ENCODE assay signal across 8 cellular contexts in genomic region chr19:51777570-51778460, GRCh38. TPM values are rescaled to one million over a fixed set of nuclear protein-coding genes. Genes with fewer than 3 reads are reported as not detected.
DNase-seq lines count a peak whose midpoint lies in the region; ATAC-seq and TF ChIP-seq lines count a peak whose summit lies in the region.

No MANE protein-coding gene starts in this region.

- H3K4me3 ChIP-seq in fibroblast of the aortic adventitia (ENCODE audit: low read depth, low read length), result no peak overlapping the region
- no peak overlapping the region for H3K4me3 ChIP-seq in tibial nerve

- ATAC-seq in natural killer cell treated with Interleukin-12 subunit alpha and Interleukin-12 subunit beta and Interleukin-15 and Interleukin-18, amount 100 ng/mL, for 72 hours, result peak; percentile 53 to 71
- no peak for ATAC-seq in GM21526 (IDR thresholded peaks at IDR 0.05; ENCODE audit: low FRiP score, unreplicated experiment)

- H3K36me3 Mint-ChIP-seq in natural killer cell treated with Interleukin-12 subunit alpha and Interleukin-12 subunit beta and Interleukin-15 and Interleukin-18, amount 100 ng/mL, for 72 hours, result peaks cover 5% of the 10 kb centered on the region

- no peak overlapping the region for H3K27ac ChIP-seq in tibial nerve

- 31 to 32% methylated on average over 23 of the region's 23 CpGs for WGBS in tibial nerve, 2 donors

- DNase-seq in COLO829 (ENCODE audit: low spot score) (peak; percentile 21), HS-5 (ENCODE audit: low read depth) (peak; percentile 45), NOMO-1 treated with dmso at 0.1 percent for 144 hours (lab: John Stamatoyannopoulos, UW; ENCODE audit: unreplicated experiment) (peak; percentile 45), activated T-cell treated with anti-CD3 and anti-CD28 coated beads for 1 hour (ENCODE audit: low read depth) (peak; percentile 16), fibroblast of the aortic adventitia (ENCODE audit: low read depth) (peak; percentile 96), tibial nerve (ENCODE audit: low spot score in 2 of 2) (peak in 1 of 2 donors; percentile 51)
- no peak for DNase-seq in natural killer cell treated with Interleukin-12 subunit alpha and Interleukin-12 subunit beta and Interleukin-15 and Interleukin-18, amount 100 ng/mL, for 72 hours (ENCODE audit: low spot score)

- no peak for TF ChIP-seq EP300 in tibial nerve (IDR thresholded peaks at IDR 0.05)

- peaks cover 28 to 36% of the 10 kb centered on the region in 2 donors for H3K27me3 Mint-ChIP-seq in natural killer cell treated with Interleukin-12 subunit alpha and Interleukin-12 subunit beta and Interleukin-15 and Interleukin-18, amount 100 ng/mL, for 72 hours

- peak; percentile 63 for TF ChIP-seq CTCF in fibroblast of the aortic adventitia (IDR thresholded peaks at IDR 0.05; ENCODE audit: insufficient read depth, low read length)
- peak; percentile 54 to 79 (median 77) for TF ChIP-seq CTCF in tibial nerve (IDR thresholded peaks at IDR 0.05)

- no peak for TF ChIP-seq POLR2A in tibial nerve (IDR thresholded peaks at IDR 0.05)

- no peak overlapping the region for H3K27ac Mint-ChIP-seq in natural killer cell treated with Interleukin-12 subunit alpha and Interleukin-12 subunit beta and Interleukin-15 and Interleukin-18, amount 100 ng/mL, for 72 hours

- H3K9me3 ChIP-seq in tibial nerve, result no peaks in the 10 kb centered on the region

- peaks cover 0 to 9% (median 0%) of the 10 kb centered on the region in 4 donors for H3K4me1 ChIP-seq in tibial nerve

- peaks cover 4 to 9% of the 10 kb centered on the region in 2 donors for H3K4me1 Mint-ChIP-seq in natural killer cell treated with Interleukin-12 subunit alpha and Interleukin-12 subunit beta and Interleukin-15 and Interleukin-18, amount 100 ng/mL, for 72 hours (ENCODE audit: low read depth in 2 of 2)

- H3K9me3 Mint-ChIP-seq in natural killer cell treated with Interleukin-12 subunit alpha and Interleukin-12 subunit beta and Interleukin-15 and Interleukin-18, amount 100 ng/mL, for 72 hours, result peaks cover 3% of the 10 kb centered on the region

- no peaks in the 10 kb centered on the region for H3K36me3 ChIP-seq in tibial nerve

- H3K4me3 Mint-ChIP-seq in natural killer cell treated with Interleukin-12 subunit alpha and Interleukin-12 subunit beta and Interleukin-15 and Interleukin-18, amount 100 ng/mL, for 72 hours, result no peak overlapping the region

- H3K27me3 ChIP-seq in tibial nerve, result peaks cover 0 to 11% of the 10 kb centered on the region in 2 donors

RNA-seq across cellular contexts. Expression of gene FPR2, which starts 16.8 kb away (rescaled TPM):
- total RNA-seq in fibroblast of the aortic adventitia (ENCODE audit: low replicate concordance) (not detected in 2 replicates), tibial nerve (1 to 10 TPM in 2 of 4 donors, under 1 TPM in 2; 0.66 to 4.5 (median 1.0) TPM)
- total RNA-seq in natural killer cell treated with Interleukin-12 subunit alpha and Interleukin-12 subunit beta and Interleukin-15 and Interleukin-18, amount 100 ng/mL, for 72 hours, result under 1 TPM; 0.31 to 0.56 TPM

RNA-seq across cellular contexts. Expression of gene FPR3, which starts 17.1 kb away (rescaled TPM):
- not detected in 2 replicates for total RNA-seq in fibroblast of the aortic adventitia (ENCODE audit: low replicate concordance)
- total RNA-seq in natural killer cell treated with Interleukin-12 subunit alpha and Interleukin-12 subunit beta and Interleukin-15 and Interleukin-18, amount 100 ng/mL, for 72 hours, result not detected
- 10 to 100 TPM in 1 of 4 donors, 1 to 10 TPM in 3; 2.3 to 11.7 (median 5.1) TPM for total RNA-seq in tibial nerve

RNA-seq across cellular contexts. Expression of gene FPR1, which starts 26.1 kb away (rescaled TPM):
- total RNA-seq in fibroblast of the aortic adventitia (ENCODE audit: low replicate concordance) (not detected in 2 replicates), tibial nerve (10 to 100 TPM in 1 of 4 donors, 1 to 10 TPM in 3; 1.7 to 36.9 (median 6.4) TPM)
- total RNA-seq in natural killer cell treated with Interleukin-12 subunit alpha and Interleukin-12 subunit beta and Interleukin-15 and Interleukin-18, amount 100 ng/mL, for 72 hours, result under 1 TPM in 1 of 2 donors, not detected in 1; 0.69 TPM

RNA-seq across cellular contexts. Expression of gene HAS1, which starts 54.0 kb away (rescaled TPM):
- total RNA-seq in fibroblast of the aortic adventitia (ENCODE audit: low replicate concordance), result 0.09 and 0.49 TPM in 2 replicates
- not detected for total RNA-seq in natural killer cell treated with Interleukin-12 subunit alpha and Interleukin-12 subunit beta and Interleukin-15 and Interleukin-18, amount 100 ng/mL, for 72 hours
- total RNA-seq in tibial nerve, result 1 to 10 TPM in 1 of 4 donors, under 1 TPM in 1, not detected in 2; 0.44 to 3.3 TPM
